ENCODE assay signal across 24 cellular contexts in the genomic region with DNA sequence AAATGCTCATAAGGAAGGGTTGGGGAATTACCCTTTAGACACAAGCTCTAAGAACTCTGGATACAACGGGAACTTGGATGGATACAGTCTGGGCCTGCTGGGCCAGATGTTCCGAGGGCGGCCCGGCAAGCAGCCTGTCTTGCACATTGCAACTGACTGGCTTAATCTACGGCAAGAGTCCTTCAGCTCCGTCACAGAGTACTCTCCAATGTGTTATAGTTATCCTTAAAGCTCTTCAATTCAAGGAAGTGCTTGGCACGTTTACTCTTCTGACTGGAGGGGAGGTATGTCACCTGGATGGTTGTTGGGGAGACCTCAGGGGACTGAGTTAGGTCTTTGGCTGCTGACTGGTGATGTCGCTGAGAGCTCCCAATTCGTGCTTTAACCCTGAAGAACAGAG. TPM values are rescaled to one million over a fixed set of nuclear protein-coding genes. Genes with fewer than 3 reads are reported as not detected.
DNase-seq lines count a peak whose midpoint lies in the region; ATAC-seq and TF ChIP-seq lines count a peak whose summit lies in the region.
"Had no signal": no experiment of that assay in that cellular context is flagged by ENCODE, and none has a peak within 500 bp of the region (broad histone marks: within the 10 kb centered on the region; RNA-seq: fewer than 3 reads in every experiment).

No MANE protein-coding gene starts in this region.

- H2AFZ ChIP-seq in PC-3 (ENCODE audit: low read length), result no peak overlapping the region

- H3K27me3 ChIP-seq in dorsolateral prefrontal cortex, result no peaks in the 10 kb centered on the region
- no peaks in the 10 kb centered on the region for H3K27me3 ChIP-seq in PC-3 (ENCODE audit: low read length)
- H3K27me3 ChIP-seq: BLaER1 treated with 17β-estradiol and CSF1 and Interleukin-3, amounts not matched to agents 10 nM and 100 nM; ovary; suprapubic skin; vagina had no signal

- intact Hi-C loops in dorsolateral prefrontal cortex (cut with DNase I) (no loop called here), PC-3 (cut with micrococcal nuclease) (no loop called here)

- no peak overlapping the region for H3K27ac ChIP-seq in dorsolateral prefrontal cortex
- no peak overlapping the region for H3K27ac ChIP-seq in PC-3 (ENCODE audit: low read length)
- H3K27ac ChIP-seq in substantia nigra (ENCODE audit: low read depth, low read length, poor library complexity, severe bottlenecking), result no peak overlapping the region
- H3K27ac ChIP-seq: BLaER1 treated with 17β-estradiol and CSF1 and Interleukin-3, amounts not matched to agents 10 nM and 100 nM; ovary; suprapubic skin; vagina had no signal

- H3K9me2 ChIP-seq in PC-3 (replicated peaks; ENCODE audit: low read length), result no peaks in the 10 kb centered on the region

- POLR2A ChIA-PET in PC-3 (lab: Charles Lee; ENCODE audit: unreplicated experiment), result interaction anchor here (0.5 kb wide), 1 partner anchor 81 kb away, joined by 4 read pairs; no protein-coding TSS in a partner anchor

- peak; percentile 47 for DNase-seq in activated CD8-positive, alpha-beta memory T cell treated with anti-CD3 and anti-CD28 coated beads for 24 hours
- DNase-seq in activated CD8-positive, alpha-beta memory T cell treated with anti-CD3 and anti-CD28 coated beads, Interleukin-2, amount 50 U/mL, for 48 hours, result no peak
- DNase-seq in HFFc6, result no peak
- DNase-seq in dorsolateral prefrontal cortex, result peak in 7 of 10 donors; percentile 15 to 58 (median 53)
- DNase-seq in occipital lobe (lab: John Stamatoyannopoulos, UW), result peak; percentile 5
- DNase-seq in PC-3, result no peak
- no peak for DNase-seq in substantia nigra (lab: John Stamatoyannopoulos, UW)
- DNase-seq: activated CD4-positive, alpha-beta T cell treated with anti-CD3 and anti-CD28 coated beads, Interleukin-2, amount 10 ng/mL, durations not matched to agents 7 days and 5 days; H7; kidney; MM.1S; NCI-H1436; NCI-H2107; NCI-H510A; ovary; right cardiac atrium; T-helper 17 cell had no signal

- peaks cover 35% of the 10 kb centered on the region for H3K36me3 Mint-ChIP-seq in HFFc6 (ENCODE audit: low read depth)

- peaks cover 17% of the 10 kb centered on the region for H3K4me1 Mint-ChIP-seq in HFFc6 (ENCODE audit: low read depth)

- no peak overlapping the region for H3K4me3 Mint-ChIP-seq in HFFc6
- H3K4me3 Mint-ChIP-seq: activated CD4-positive, alpha-beta T cell treated with anti-CD3 and anti-CD28 coated beads, Interleukin-2, amount 10 ng/mL, durations not matched to agents 7 days and 5 days; brain; T-helper 17 cell had no signal

- H3K4me2 ChIP-seq in PC-3 (ENCODE audit: low read length), result no peak overlapping the region
- H3K4me2 ChIP-seq: BLaER1 treated with 17β-estradiol and CSF1 and Interleukin-3, amounts not matched to agents 10 nM and 100 nM had no signal

- TF ChIP-seq CTCF in HFFc6 (IDR thresholded peaks at IDR 0.05) (no peak), dorsolateral prefrontal cortex (IDR thresholded peaks at IDR 0.05 in 54 of 56, conservative IDR thresholded peaks at IDR 0.05 in 2 of 56; ENCODE audit: low read depth in 1 of 56, partially characterized antibody in 56 of 56) (no peak), PC-3 (conservative IDR thresholded peaks at IDR 0.05; ENCODE audit: low read depth, low read length) (no peak)

- H4K20me1 ChIP-seq in PC-3 (ENCODE audit: low read length), result peaks cover 3% of the 10 kb centered on the region; the same call in 1 of the 2 replicates

- H3K79me2 ChIP-seq in PC-3 (ENCODE audit: low read length), result peaks cover 2% of the 10 kb centered on the region

- H3K9ac ChIP-seq in PC-3 (ENCODE audit: low read length), result no peak overlapping the region
- H3K9ac ChIP-seq: BLaER1 treated with 17β-estradiol and CSF1 and Interleukin-3, amounts not matched to agents 10 nM and 100 nM had no signal

- H3K9me3 Mint-ChIP-seq in HFFc6, result no peaks in the 10 kb centered on the region
- H3K9me3 Mint-ChIP-seq: activated CD4-positive, alpha-beta T cell treated with anti-CD3 and anti-CD28 coated beads, Interleukin-2, amount 10 ng/mL, durations not matched to agents 7 days and 5 days; brain had no signal

- peaks cover 4% of the 10 kb centered on the region for H3K27me3 Mint-ChIP-seq in HFFc6 (ENCODE audit: insufficient read depth)
- H3K27me3 Mint-ChIP-seq: activated CD4-positive, alpha-beta T cell treated with anti-CD3 and anti-CD28 coated beads, Interleukin-2, amount 10 ng/mL, durations not matched to agents 7 days and 5 days; brain; T-helper 17 cell had no signal

- no peaks in the 10 kb centered on the region for H3K9me3 ChIP-seq in PC-3 (ENCODE audit: low read length)
- H3K9me3 ChIP-seq: BLaER1 treated with 17β-estradiol and CSF1 and Interleukin-3, amounts not matched to agents 10 nM and 100 nM; ovary; suprapubic skin; vagina had no signal

- H3K36me3 ChIP-seq in PC-3 (ENCODE audit: low read depth, low read length), result peaks cover 51% of the 10 kb centered on the region
- H3K36me3 ChIP-seq: ovary had no signal

- H3K4me3 ChIP-seq in dorsolateral prefrontal cortex (no peak overlapping the region), PC-3 (ENCODE audit: low read length) (no peak overlapping the region)
- H3K4me3 ChIP-seq: BLaER1 treated with 17β-estradiol and CSF1 and Interleukin-3, amounts not matched to agents 10 nM and 100 nM; ovary; suprapubic skin; vagina had no signal

- H3K27ac Mint-ChIP-seq in HFFc6, result peak overlapping the region; percentile 22
- H3K27ac Mint-ChIP-seq: activated CD4-positive, alpha-beta T cell treated with anti-CD3 and anti-CD28 coated beads, Interleukin-2, amount 10 ng/mL, durations not matched to agents 7 days and 5 days; T-helper 17 cell had no signal

- no peaks in the 10 kb centered on the region for H3F3A ChIP-seq in PC-3 (ENCODE audit: low read length, unreplicated experiment)

- H3K4me1 ChIP-seq in PC-3 (ENCODE audit: insufficient read depth, low read length), result peaks cover 3% of the 10 kb centered on the region; the same call in 1 of the 2 replicates
- H3K4me1 ChIP-seq: BLaER1 treated with 17β-estradiol and CSF1 and Interleukin-3, amounts not matched to agents 10 nM and 100 nM; suprapubic skin; vagina had no signal

- CTCF ChIA-PET in PC-3 (lab: Charles Lee), result no interaction called here

- BruUV-seq in PC-3 (replicated peaks; lab: Mats Ljungman, UMichigan), result no TSS peak

- ATAC-seq in PC-3 (no peak), GM19395 (IDR thresholded peaks at IDR 0.05; ENCODE audit: unreplicated experiment) (no peak)
- ATAC-seq: T-helper 17 cell had no signal

RNA-seq across cellular contexts. Expression of gene CFAP141, which starts 1.1 kb away (rescaled TPM):
- not detected for total RNA-seq in HFFc6 (2021; fragmentation: NEBNext Ultra II Directional; extraction: Animal tissue kit (Norgen Biotek cat#: 25700))
- total RNA-seq in dorsolateral prefrontal cortex, result 1 to 10 TPM in 1 of 120 experiments, not detected in 119; 1.9 TPM
- not detected for total RNA-seq in occipital lobe
- not detected in 2 replicates for total RNA-seq in PC-3 (2014; rRNA removed)
- total RNA-seq: H7, kidney, lung microvascular endothelial cell, myocyte, right cardiac atrium, suprapubic skin, T-helper 17 cell, vagina had no signal

RNA-seq across cellular contexts. Expression of gene UBAP2L, which starts 13.5 kb away (rescaled TPM):
- 100 to 1,000 TPM; 197 to 257 (median 227) TPM for total RNA-seq in HFFc6 (2021; fragmentation: NEBNext Ultra II Directional; extraction: Animal tissue kit (Norgen Biotek cat#: 25700))
- total RNA-seq in dorsolateral prefrontal cortex, result 100 to 1,000 TPM; 100 to 166 (median 130) TPM
- total RNA-seq in occipital lobe, result 43.5 TPM
- 128 and 193 TPM in 2 replicates for total RNA-seq in PC-3 (2014; rRNA removed)

RNA-seq across cellular contexts. Expression of gene TPM3, which starts 15.4 kb away (rescaled TPM):
- total RNA-seq in HFFc6 (2021; fragmentation: NEBNext Ultra II Directional; extraction: Animal tissue kit (Norgen Biotek cat#: 25700)), result 100 to 1,000 TPM; 503 to 809 (median 701) TPM
- total RNA-seq in dorsolateral prefrontal cortex (100 to 1,000 TPM in 118 of 120 experiments, 10 to 100 TPM in 2; 94.1 to 261 (median 167) TPM), occipital lobe (208 TPM), PC-3 (2014; rRNA removed) (428 and 524 TPM in 2 replicates)

RNA-seq across cellular contexts. Expression of gene NUP210L, which starts 52.4 kb away (rescaled TPM):
- total RNA-seq in HFFc6 (2021; fragmentation: NEBNext Ultra II Directional; extraction: Animal tissue kit (Norgen Biotek cat#: 25700)), result not detected
- total RNA-seq in dorsolateral prefrontal cortex (1 to 10 TPM in 5 of 120 experiments, under 1 TPM in 70, not detected in 45; 0.06 to 1.6 (median 0.13) TPM), occipital lobe (under 0.01 TPM), PC-3 (2014; rRNA removed) (0.04 TPM in 1 of 2 replicates, not detected in the other)
- total RNA-seq: suprapubic skin, vagina had no signal

Comparison
In these comparisons a context has a peak if more than half of its experiments do, and no peak if none do; other contexts are left out.
1. DNase-seq: peak in activated CD8-positive, alpha-beta memory T cell treated with anti-CD3 and anti-CD28 coated beads for 24 hours (single experiment), dorsolateral prefrontal cortex (7 of 10) and occipital lobe (single experiment); none in activated CD8-positive, alpha-beta memory T cell treated with anti-CD3 and anti-CD28 coated beads, Interleukin-2, amount 50 U/mL, for 48 hours (single experiment), HFFc6 (single experiment), PC-3 (single experiment) and substantia nigra (0 of 49).